In the genomic region with DNA sequence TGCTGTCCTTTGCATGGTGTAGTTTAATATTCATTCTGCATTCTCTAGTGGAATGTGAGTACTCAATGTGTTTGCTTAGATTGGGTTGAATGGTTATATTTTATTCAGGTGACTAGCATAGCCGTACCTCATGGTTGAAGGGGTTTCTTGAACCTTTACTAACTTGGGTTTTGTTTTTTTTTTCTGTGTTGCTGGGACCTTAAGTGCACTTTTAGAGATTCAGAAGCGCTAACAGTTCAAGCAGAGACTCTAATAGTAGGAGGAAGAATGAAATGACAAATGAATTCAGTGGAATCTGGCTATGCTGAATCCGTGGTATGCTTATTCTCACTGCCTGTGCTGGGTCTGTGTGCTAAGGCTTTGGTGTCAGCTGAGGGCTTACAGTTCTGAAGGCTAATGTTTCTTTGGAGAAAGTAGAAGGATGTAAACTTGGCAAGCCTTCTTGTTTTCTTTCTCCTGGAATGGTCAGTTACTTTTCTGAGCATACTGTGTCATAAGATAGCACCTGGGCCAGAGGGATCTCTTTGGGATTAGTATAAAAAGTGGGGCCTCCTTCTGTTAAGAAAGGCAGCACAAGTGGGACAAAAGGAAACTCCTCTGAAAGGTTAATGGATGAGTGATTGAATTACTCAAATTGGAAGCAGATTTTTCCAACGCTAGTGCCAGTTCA, we compare ENCODE assay signal across 19 cellular contexts. TPM values are rescaled to one million over a fixed set of nuclear protein-coding genes. Genes with fewer than 3 reads are reported as not detected.
DNase-seq lines count a peak whose midpoint lies in the region; ATAC-seq, FAIRE-seq and TF ChIP-seq lines count a peak whose summit lies in the region.
"Had no signal": no experiment of that assay in that cellular context is flagged by ENCODE, and none has a peak within 500 bp of the region (broad histone marks: within the 10 kb centered on the region; RNA-seq: fewer than 3 reads in every experiment).

No MANE protein-coding gene starts in this region.

- FAIRE-seq in H1 (lab: Jason Lieb, UNC): peak; percentile 69

- H3K36me3 ChIP-seq in GM23248 (ENCODE audit: low read depth): no peaks in the 10 kb centered on the region
- H3K36me3 ChIP-seq in H1 (ENCODE audit: control insufficient read depth in 2 of 4, insufficient read depth in 4 of 4, low read length in 3 of 4): no peaks in the 10 kb centered on the region
- H3K36me3 ChIP-seq in stomach smooth muscle (ENCODE audit: control insufficient read depth in 2 of 2, insufficient read depth in 2 of 2, low read length in 2 of 2): no peaks in the 10 kb centered on the region
- H3K36me3 ChIP-seq: upper lobe of right lung had no signal

- H3K9me3 ChIP-seq in GM23248 (ENCODE audit: low read depth): no peaks in the 10 kb centered on the region
- H3K9me3 ChIP-seq in H1 (ENCODE audit: insufficient read depth in 2 of 2, low read depth in 1 of 2, low read length in 1 of 2): no peaks in the 10 kb centered on the region
- H3K9me3 ChIP-seq in stomach smooth muscle (ENCODE audit: control insufficient read depth in 2 of 2, low read length in 2 of 2): no peaks in the 10 kb centered on the region
- H3K9me3 ChIP-seq: upper lobe of right lung had no signal

- H2BK15ac ChIP-seq in H1 (ENCODE audit: low read length): no peak overlapping the region

- in situ Hi-C loops in GM23248 (cut with MboI): no loop called here

- CTCF ChIA-PET in H1 (lab: Charles Lee; ENCODE audit: partially characterized antibody): interaction anchor here (0.6 kb wide), 1 partner anchor 113 kb away, joined by 3 read pairs; no protein-coding TSS in a partner anchor

- H3F3A ChIP-seq in GM23248 (ENCODE audit: insufficient read depth): peaks cover 11% of the 10 kb centered on the region; the same call in 1 of the 2 replicates

- no peak overlapping the region for H4K5ac ChIP-seq in H1 (ENCODE audit: insufficient read length, low read depth, low read length)

- H2BK20ac ChIP-seq in H1 (ENCODE audit: low read length): no peak overlapping the region

- H2AFZ ChIP-seq in GM23248: peak overlapping the region; percentile 39
- H2AFZ ChIP-seq in H1 (ENCODE audit: low read length): no peak overlapping the region

- H2BK12ac ChIP-seq in H1 (ENCODE audit: low read depth, low read length): no peak overlapping the region

- H3K4ac ChIP-seq in H1 (replicated peaks; ENCODE audit: insufficient read length, low read depth, low read length): no peak overlapping the region

- no peak for TF ChIP-seq RAD21 in H1 (IDR thresholded peaks at IDR 0.05 in 1 of 2, conservative IDR thresholded peaks at IDR 0.05 in 1 of 2; ENCODE audit: low read depth in 2 of 2, low read length in 2 of 2)

- no peak overlapping the region for H2BK120ac ChIP-seq in H1 (replicated peaks; ENCODE audit: low read depth, low read length)

- H3K79me2 ChIP-seq in GM23248 (ENCODE audit: insufficient read depth) (no peaks in the 10 kb centered on the region), H1 (ENCODE audit: control insufficient read depth in 1 of 2, insufficient read depth in 2 of 2, low read length in 2 of 2) (no peaks in the 10 kb centered on the region)

- no peaks in the 10 kb centered on the region for H3K23me2 ChIP-seq in H1 (ENCODE audit: low read depth, low read length)

- no peak overlapping the region for H3K27ac ChIP-seq in GM23248
- no peak overlapping the region for H3K27ac ChIP-seq in H1 (ENCODE audit: low read depth, low read length)
- peak overlapping the region; percentile 46 for H3K27ac ChIP-seq in stomach smooth muscle (ENCODE audit: low read length)
- H3K27ac ChIP-seq: BLaER1 treated with 17β-estradiol and CSF1 and Interleukin-3, amounts not matched to agents 10 nM and 100 nM; upper lobe of right lung had no signal

- peak; percentile 48 for DNase-seq in GM23248
- DNase-seq in H1 (ENCODE audit: low read depth in 1 of 2, low spot score in 2 of 2): no peak
- DNase-seq in lung microvascular endothelial cell (ENCODE audit: low read depth in 2 of 2): peak; percentile 30 to 53
- no peak for DNase-seq in COR-L47 (lab: John Stamatoyannopoulos, UW)
- no peak for DNase-seq in SIG-M5 treated with dmso at 0.1 percent for 504 hours (lab: John Stamatoyannopoulos, UW; ENCODE audit: unreplicated experiment)
- DNase-seq in effector CD4-positive, alpha-beta T cell: no peak
- DNase-seq: activated CD4-positive, CD25-positive, alpha-beta regulatory T cell treated with anti-CD3 and anti-CD28 coated beads, Interleukin-2, amount 50 U/mL, for 72 hours; activated CD8-positive, alpha-beta memory T cell treated with anti-CD3 and anti-CD28 coated beads, Interleukin-2, amount 50 U/mL, for 4 hours; activated naive CD4-positive, alpha-beta T cell; EL; H9; hypothalamus; NCI-H2171 treated with DMSO at 0.1 percent for 48 hours; nephron progenitor cell; upper lobe of right lung had no signal

- H3K4me2 ChIP-seq in GM23248 (ENCODE audit: unreplicated experiment): peak overlapping the region; percentile 13
- no peak overlapping the region for H3K4me2 ChIP-seq in H1 (ENCODE audit: insufficient read depth in 1 of 2, low read depth in 2 of 2, low read length in 2 of 2)

- TF ChIP-seq CTCF in H1 (IDR thresholded peaks at IDR 0.05; ENCODE audit: control extremely low read depth in 1 of 3, insufficient read depth in 1 of 3, low read depth in 1 of 3, low read length in 3 of 3): no peak

- H4K91ac ChIP-seq in H1 (replicated peaks; ENCODE audit: insufficient read length, low read length): no peak overlapping the region

- no peak overlapping the region for H3K56ac ChIP-seq in H1 (replicated peaks; ENCODE audit: insufficient read length, low read depth, low read length)

- H2AK5ac ChIP-seq in H1 (ENCODE audit: low read depth, low read length): no peak overlapping the region

- H2BK5ac ChIP-seq in H1 (ENCODE audit: low read depth, low read length): no peak overlapping the region

- no peak for TF ChIP-seq EP300 in H1 (IDR thresholded peaks at IDR 0.05; ENCODE audit: borderline replicate concordance in 1 of 2, low read depth in 2 of 2, low read length in 2 of 2)

- no peak for ATAC-seq in GM21360 (IDR thresholded peaks at IDR 0.05; ENCODE audit: unreplicated experiment)
- ATAC-seq: upper lobe of right lung had no signal

- H3K79me1 ChIP-seq in H1 (ENCODE audit: low read depth, low read length): no peaks in the 10 kb centered on the region

- H3K4me1 ChIP-seq in GM23248 (ENCODE audit: insufficient read depth): peaks cover 27% of the 10 kb centered on the region
- H3K4me1 ChIP-seq in H1 (replicated peaks in 1 of 4; ENCODE audit: control insufficient read depth in 3 of 4, insufficient read depth in 4 of 4, low read length in 3 of 4): no peaks in the 10 kb centered on the region
- peaks cover 10% of the 10 kb centered on the region for H3K4me1 ChIP-seq in stomach smooth muscle (ENCODE audit: control insufficient read depth, insufficient read depth, low read length)

- no peak overlapping the region for H3K4me3 ChIP-seq in GM23248
- no peak overlapping the region for H3K4me3 ChIP-seq in H1 (ENCODE audit: extremely low read depth in 1 of 4, insufficient read depth in 2 of 4, low read depth in 3 of 4, low read length in 4 of 4)
- H3K4me3 ChIP-seq in stomach smooth muscle (ENCODE audit: low read length in 2 of 2): peak overlapping the region; percentile 40 to 45
- H3K4me3 ChIP-seq: BLaER1 treated with 17β-estradiol and CSF1 and Interleukin-3, amounts not matched to agents 10 nM and 100 nM; skin epidermis; upper lobe of right lung had no signal

- H3K14ac ChIP-seq in H1 (ENCODE audit: insufficient read length): no peak overlapping the region

- POLR2A ChIA-PET in H1 (lab: Charles Lee; ENCODE audit: partially characterized antibody): interaction anchor here (0.6 kb wide), 2 partner anchors 15 to 37 kb away, joined by 3 read pairs; no protein-coding TSS in a partner anchor

- H3K27me3 ChIP-seq in GM23248 (replicated peaks; ENCODE audit: insufficient read depth) (no peaks in the 10 kb centered on the region), H1 (replicated peaks in 1 of 4; ENCODE audit: control insufficient read depth in 3 of 4, extremely low read depth in 1 of 4, insufficient read depth in 3 of 4, low read length in 3 of 4) (no peaks in the 10 kb centered on the region), stomach smooth muscle (ENCODE audit: control insufficient read depth in 1 of 2, insufficient read depth in 2 of 2, low read length in 2 of 2) (no peaks in the 10 kb centered on the region)
- H3K27me3 ChIP-seq: BLaER1 treated with 17β-estradiol and CSF1 and Interleukin-3, amounts not matched to agents 10 nM and 100 nM; upper lobe of right lung had no signal

- H4K20me1 ChIP-seq in GM23248 (ENCODE audit: insufficient read depth) (no peaks in the 10 kb centered on the region), H1 (replicated peaks in 1 of 2; ENCODE audit: control insufficient read depth in 1 of 2, insufficient read depth in 2 of 2, low read length in 2 of 2) (no peaks in the 10 kb centered on the region)

- H3K23ac ChIP-seq in H1 (ENCODE audit: insufficient read length): no peak overlapping the region

- 35 to 37% methylated on average over 4 of the region's 4 CpGs for WGBS in GM23248 (ENCODE audit: low coverage in 1 of 2, low lambda C conversion rate in 2 of 2, missing lambda C conversion rate in 2 of 2), 2 experiments
- WGBS in H1 (ENCODE audit: extremely low coverage in 1 of 2, insufficient coverage in 1 of 2, insufficient read length in 1 of 2, insufficient replicate concordance in 2 of 2, low coverage in 1 of 2, low lambda C conversion rate in 2 of 2, missing lambda C conversion rate in 1 of 2), 2 experiments: 92% methylated on average over 4 of the region's 4 CpGs; no CpG with 5 or more reads in 1 of the 2 experiments

- H4K8ac ChIP-seq in H1 (ENCODE audit: extremely low read depth, insufficient read depth, low read length): no peak overlapping the region

- no peak for TF ChIP-seq POLR2A in H1 (IDR thresholded peaks at IDR 0.05; ENCODE audit: control extremely low read depth in 1 of 2, low read depth in 2 of 2, low read length in 2 of 2)

- no peak overlapping the region for H3K9ac ChIP-seq in GM23248
- H3K9ac ChIP-seq in H1 (replicated peaks in 1 of 4; ENCODE audit: extremely low read depth in 1 of 4, low read depth in 3 of 4, low read length in 3 of 4): no peak overlapping the region
- peak overlapping the region; percentile 29 to 43 for H3K9ac ChIP-seq in stomach smooth muscle (ENCODE audit: low read length in 2 of 2)
- H3K9ac ChIP-seq: BLaER1 treated with 17β-estradiol and CSF1 and Interleukin-3, amounts not matched to agents 10 nM and 100 nM had no signal

- H3K18ac ChIP-seq in H1 (ENCODE audit: extremely low read depth, low read length): no peak overlapping the region

- H3K9me2 ChIP-seq in GM23248 (ENCODE audit: insufficient read depth): 0 out of 2 replicates have a peak, but pooled peaks cover 5% of the 10 kb centered on the region

RNA-seq across cellular contexts. Expression of a gene that starts 28.7 kb away (rescaled TPM):
- total RNA-seq in GM23248 (2014; rRNA removed; shearing (Covaris generic)): 3.5 and 3.7 TPM in 2 replicates
- 2.6 and 2.7 TPM in 2 replicates for polyA plus RNA-seq in GM23248 (2016; fragmentation: Nextera tagmentation; extraction: Ambion mirVana)
- 9.8 and 11.2 TPM in 2 replicates for total RNA-seq in H1 (2021; fragmentation: NEBNext Ultra II Directional; extraction: Animal tissue kit (Norgen Biotek cat#: 25700))
- 1.1 and 1.8 TPM in 2 replicates for polyA plus RNA-seq in H1 (2011; rRNA removed)
- polyA plus RNA-seq in H1 (2011; cell fraction: cytosol; rRNA removed): 1.6 TPM
- 1.3 TPM for polyA plus RNA-seq in H1 (2011; cell fraction: nucleus; rRNA removed)
- 2.4 to 4.1 TPM (median 3.2 TPM) in 4 replicates for polyA plus RNA-seq in H1 (2012, experiment 1 of 2)
- 0.31 TPM for polyA plus RNA-seq in H1 (2012, experiment 2 of 2)
- 2.9 TPM for polyA plus RNA-seq in H1 (2013, experiment 1 of 2)
- polyA plus RNA-seq in H1 (2013, experiment 2 of 2): 3.1 TPM
- 7.2 and 8.1 TPM in 2 replicates for polyA minus RNA-seq in H1 (2011; rRNA and poly(A)+ RNA removed)
- polyA minus RNA-seq in H1 (2011; cell fraction: cytosol; rRNA and poly(A)+ RNA removed): 3.3 TPM
- polyA minus RNA-seq in H1 (2011; cell fraction: nucleus; rRNA and poly(A)+ RNA removed): 3.2 TPM
- 10.3 and 32.0 TPM in 2 replicates for total RNA-seq in lung microvascular endothelial cell

Comparison
In these comparisons a context has a peak if more than half of its experiments do, and no peak if none do; other contexts are left out.
1. DNase-seq: peak in GM23248 (single experiment) and lung microvascular endothelial cell (2 of 2); none in H1 (0 of 2), COR-L47 (single experiment), SIG-M5 treated with dmso at 0.1 percent for 504 hours (single experiment) and effector CD4-positive, alpha-beta T cell (single experiment).
2. H3K4me3 ChIP-seq: peak in stomach smooth muscle (2 of 2); none in GM23248 (single experiment) and H1 (0 of 4).
3. H3K9ac ChIP-seq: peak in stomach smooth muscle (2 of 2); none in GM23248 (single experiment) and H1 (0 of 4).